In the genomic region with DNA sequence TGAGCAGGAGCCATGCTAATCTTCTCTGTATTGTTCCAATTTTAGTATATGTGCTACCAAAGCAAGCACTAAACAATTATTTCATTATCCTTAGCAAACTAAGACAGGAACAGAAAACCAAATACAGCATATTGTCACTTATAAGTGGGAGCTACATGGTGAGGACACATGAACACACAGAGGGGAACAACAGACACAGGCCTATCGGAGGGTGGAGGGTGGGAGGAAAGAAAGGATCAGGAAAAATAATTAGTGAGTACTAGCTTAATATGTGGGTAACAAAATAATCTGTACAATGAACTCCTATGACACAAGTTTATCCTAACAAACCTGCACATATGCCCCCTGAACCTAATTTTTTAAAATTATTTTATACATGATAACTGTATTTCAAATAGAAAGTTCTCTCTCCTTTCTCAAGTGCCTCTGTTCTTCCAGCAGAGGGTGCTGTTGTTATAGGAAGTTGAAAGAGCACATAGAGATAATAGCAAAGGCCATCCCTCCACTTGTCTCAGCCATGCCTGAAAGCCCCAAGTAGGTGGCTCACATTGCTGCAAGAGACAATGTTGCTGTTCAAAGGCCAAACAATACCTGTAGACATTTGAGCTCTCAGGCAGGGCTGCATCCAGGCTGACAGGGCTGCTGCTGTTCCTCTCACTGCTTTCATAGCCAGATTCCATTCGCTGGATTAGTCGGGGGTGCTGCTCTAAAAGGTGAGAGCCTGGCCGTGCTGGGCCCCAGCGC, we compare ENCODE assay signal across 8 cellular contexts. TPM values are rescaled to one million over a fixed set of nuclear protein-coding genes. Genes with fewer than 3 reads are reported as not detected.
DNase-seq lines count a peak whose midpoint lies in the region; ATAC-seq and TF ChIP-seq lines count a peak whose summit lies in the region.

No MANE protein-coding gene starts in this region.

- ATAC-seq in CD4-positive, alpha-beta T cell (ENCODE audit: poor library complexity) = peak; percentile 95
- no peak for ATAC-seq in GM19324 (IDR thresholded peaks at IDR 0.05; ENCODE audit: low FRiP score, unreplicated experiment)

- H3K9me3 ChIP-seq in CD4-positive, alpha-beta T cell (ENCODE audit: control insufficient read depth, low read length) = no peaks in the 10 kb centered on the region

- no peaks in the 10 kb centered on the region for H3K27me3 Mint-ChIP-seq in CD4-positive, alpha-beta T cell

- H3K36me3 Mint-ChIP-seq in CD4-positive, alpha-beta T cell (ENCODE audit: low read depth) = no peaks in the 10 kb centered on the region

- intact Hi-C loops in CD4-positive, alpha-beta T cell (cut with DNase I, micrococcal nuclease) = loop anchor here (1.0 to 5.0 kb wide), 2 partner anchors 98 to 115 kb away; no protein-coding TSS in a partner anchor

- H3K4me3 Mint-ChIP-seq in CD4-positive, alpha-beta T cell = no peak overlapping the region

- DNase-seq in CD4-positive, alpha-beta T cell = peak in 9 of 10 experiments; percentile 2 to 33 (median 20)
- DNase-seq in HCEC 1CT = peak; percentile 81
- peak; percentile 75 for DNase-seq in NCI-H2171 treated with DMSO at 0.1 percent for 48 hours (lab: John Stamatoyannopoulos, UW)
- peak; percentile 28 for DNase-seq in UCSD-AML1 (lab: John Stamatoyannopoulos, UW; ENCODE audit: unreplicated experiment)
- DNase-seq in cardiac fibroblast (ENCODE audit: low read depth in 2 of 2) = peak; percentile 84 to 89
- peak; percentile 87 for DNase-seq in islet precursor cell
- peak; percentile 28 for DNase-seq in stimulated activated CD4-positive, alpha-beta T cell treated with anti-CD3 and anti-CD28 coated beads, Interleukin-2, amount 100 ng/mL, for 48 hours

- H3K9me3 Mint-ChIP-seq in CD4-positive, alpha-beta T cell = no peaks in the 10 kb centered on the region

- no peak overlapping the region for H3K27ac ChIP-seq in CD4-positive, alpha-beta T cell (ENCODE audit: low read depth, low read length)

- POLR2A ChIA-PET in CD4-positive, alpha-beta T cell (lab: Charles Lee) = interaction anchor here (0.6 to 0.9 kb wide), 2 partner anchors 116 to 119 kb away, joined by 3 read pairs; a partner anchor contains a TSS

- TF ChIP-seq CTCF in CD4-positive, alpha-beta T cell (IDR thresholded peaks at IDR 0.05) = peak; percentile 88
- peak; percentile 80 for TF ChIP-seq CTCF in cardiac fibroblast (IDR thresholded peaks at IDR 0.05; ENCODE audit: low read depth, low read length)

- H3K27ac Mint-ChIP-seq in CD4-positive, alpha-beta T cell = no peak overlapping the region

- no peaks in the 10 kb centered on the region for H3K4me1 Mint-ChIP-seq in CD4-positive, alpha-beta T cell (ENCODE audit: low read depth)

- CTCF ChIA-PET in CD4-positive, alpha-beta T cell (lab: Charles Lee) = interaction anchor here (1.4 to 3.9 kb wide), 2 partner anchors 38 to 115 kb away, joined by 3 to 26 read pairs; no protein-coding TSS in a partner anchor

- H3K4me3 ChIP-seq in cardiac fibroblast (replicated peaks in 1 of 2; ENCODE audit: low read depth in 2 of 2, low read length in 2 of 2) = no peak overlapping the region

- no peaks in the 10 kb centered on the region for H3K27me3 ChIP-seq in CD4-positive, alpha-beta T cell (ENCODE audit: control insufficient read depth, insufficient read depth, low read length)

RNA-seq across cellular contexts. Expression of a gene that starts 33.4 kb away (rescaled TPM):
- 10 to 100 TPM; 20.2 to 20.3 TPM for total RNA-seq in CD4-positive, alpha-beta T cell

Comparison
In these comparisons a context has a peak if more than half of its experiments do, and no peak if none do; other contexts are left out.
1. DNase-seq: peak in every context shown above with its lines; median percentile 87 in islet precursor cell; 86 in cardiac fibroblast; 81 in HCEC 1CT; 75 in NCI-H2171 treated with DMSO at 0.1 percent for 48 hours; 28 in UCSD-AML1; 28 in stimulated activated CD4-positive, alpha-beta T cell treated with anti-CD3 and anti-CD28 coated beads, Interleukin-2, amount 100 ng/mL, for 48 hours; 20 in CD4-positive, alpha-beta T cell.